14 cellular contexts compared by ENCODE assay signal in genomic region chr6:114194362-114195343, GRCh38.
DNase-seq lines count a peak whose midpoint lies in the region; ATAC-seq, FAIRE-seq and TF ChIP-seq lines count a peak whose summit lies in the region.
"Had no signal": no experiment of that assay in that cellular context is flagged by ENCODE, and none has a peak within 500 bp of the region (broad histone marks: within the 10 kb centered on the region; RNA-seq: fewer than 3 reads in every experiment).

No MANE protein-coding gene starts in this region.

- H3K9me3 ChIP-seq in upper lobe of right lung = no peaks in the 10 kb centered on the region

- no peaks in the 10 kb centered on the region for H3K36me3 ChIP-seq in upper lobe of right lung

- H3K4me1 ChIP-seq in upper lobe of right lung = no peaks in the 10 kb centered on the region

- intact Hi-C loops in Right ventricle myocardium inferior (cut with DNase I) (no loop called here), cardiac septum (cut with DNase I) (no loop called here), upper lobe of right lung (cut with DNase I) (no loop called here)

- H3K4me3 ChIP-seq in fibroblast of the aortic adventitia (ENCODE audit: low read depth, low read length) = no peak overlapping the region
- no peak overlapping the region for H3K4me3 ChIP-seq in upper lobe of right lung

- ATAC-seq in Right ventricle myocardium inferior (peak; percentile 65), upper lobe of right lung (peak; percentile 83)

- TF ChIP-seq CTCF in fibroblast of the aortic adventitia (IDR thresholded peaks at IDR 0.05; ENCODE audit: insufficient read depth, low read length) = no peak
- no peak for TF ChIP-seq CTCF in upper lobe of right lung (IDR thresholded peaks at IDR 0.05)

- DNase-seq in Right ventricle myocardium inferior (ENCODE audit: missing footprints) = no peak
- DNase-seq in cardiac septum (ENCODE audit: low spot score) = no peak
- peak; percentile 22 for DNase-seq in RPMI7951 (ENCODE audit: low read depth)
- peak; percentile 46 for DNase-seq in fibroblast of the aortic adventitia (ENCODE audit: low read depth)
- DNase-seq in upper lobe of right lung = no peak
- DNase-seq in superior temporal gyrus (ENCODE audit: extremely low spot score) = no peak
- no peak for DNase-seq in T-helper 2 cell
- DNase-seq in frontal cortex (ENCODE audit: low spot score in 2 of 2) = no peak
- DNase-seq: activated CD4-positive, alpha-beta T cell treated with anti-CD3 and anti-CD28 coated beads, Interleukin-2, amount 10 ng/mL, durations not matched to agents 7 days and 5 days; dermis blood vessel endothelial cell; glutamatergic neuron; KG1; NCI-H524 treated with DMSO at 0.1 percent for 48 hours; stimulated activated CD4-positive, alpha-beta T cell treated with anti-CD3 and anti-CD28 coated beads, Interleukin-4, amount 100 ng/mL, for 4 hours had no signal

- H3K27ac ChIP-seq in upper lobe of right lung = no peak overlapping the region

- no peak for FAIRE-seq in frontal cortex (lab: Jason Lieb, UNC)

- no peaks in the 10 kb centered on the region for H3K27me3 ChIP-seq in upper lobe of right lung

Comparison
In these comparisons a context has a peak if more than half of its experiments do, and no peak if none do; other contexts are left out.
1. DNase-seq: peak in RPMI7951 (single experiment) and fibroblast of the aortic adventitia (single experiment); none in Right ventricle myocardium inferior (single experiment), cardiac septum (single experiment), upper lobe of right lung (single experiment), superior temporal gyrus (single experiment), T-helper 2 cell (0 of 5) and frontal cortex (0 of 2).